ENCODE assay signal across 20 cellular contexts in genomic region chr18:13587477-13587876, GRCh38.
DNase-seq lines count a peak whose midpoint lies in the region; ATAC-seq, FAIRE-seq and TF ChIP-seq lines count a peak whose summit lies in the region.
"Had no signal": no experiment of that assay in that cellular context is flagged by ENCODE, and none has a peak within 500 bp of the region (broad histone marks: within the 10 kb centered on the region; RNA-seq: fewer than 3 reads in every experiment).

No MANE protein-coding gene starts in this region.

- intact Hi-C loops in activated B cell treated with CpG ODN at 0.5 μM for 24 hours (cut with micrococcal nuclease), result loop anchor here (1.0 kb wide), 1 partner anchor 8 kb away; no protein-coding TSS in a partner anchor
- intact Hi-C loops in posterior cingulate gyrus (cut with DNase I), result no loop called here

- POLR2A ChIA-PET in activated B cell treated with CpG ODN at 0.5 μM for 24 hours (lab: Charles Lee), result interaction anchor here (1.5 to 7.2 kb wide), 8 partner anchors 10 to 49 kb away, joined by 5 to 411 read pairs (median 52); no protein-coding TSS in a partner anchor

- H3K4me3 Mint-ChIP-seq in activated B cell treated with CpG ODN at 0.5 μM for 24 hours, result peak overlapping the region; percentile 50

- H3K9me3 Mint-ChIP-seq in activated naive CD4-positive, alpha-beta T cell treated with anti-CD3 and anti-CD28 coated beads, Interleukin-2, amount 50 U/mL, for 72 hours, result no peaks in the 10 kb centered on the region
- H3K9me3 Mint-ChIP-seq in activated B cell treated with CpG ODN at 0.5 μM for 24 hours, result no peaks in the 10 kb centered on the region

- TF ChIP-seq CTCF in activated B cell treated with CpG ODN at 0.5 μM for 24 hours (IDR thresholded peaks at IDR 0.05), result no peak

- H3K27me3 Mint-ChIP-seq in activated B cell treated with CpG ODN at 0.5 μM for 24 hours, result no peaks in the 10 kb centered on the region
- H3K27me3 Mint-ChIP-seq: progenitor cell of endocrine pancreas had no signal

- peak overlapping the region; percentile 15 to 47 for H3K27ac Mint-ChIP-seq in activated naive CD4-positive, alpha-beta T cell treated with anti-CD3 and anti-CD28 coated beads, Interleukin-2, amount 50 U/mL, for 72 hours
- peak overlapping the region; percentile 98 for H3K27ac Mint-ChIP-seq in activated B cell treated with CpG ODN at 0.5 μM for 24 hours
- H3K27ac Mint-ChIP-seq: progenitor cell of endocrine pancreas had no signal

- no peak for DNase-seq in activated naive CD4-positive, alpha-beta T cell treated with anti-CD3 and anti-CD28 coated beads, Interleukin-2, amount 50 U/mL, for 72 hours (ENCODE audit: low spot score in 2 of 2)
- DNase-seq in activated naive CD4-positive, alpha-beta T cell treated with anti-CD3 and anti-CD28 coated beads, Interleukin-2, amount 50 U/mL, for 16 hours, result no peak
- DNase-seq in activated B cell treated with CpG ODN at 0.5 μM for 24 hours, result no peak
- no peak for DNase-seq in caudate nucleus (lab: John Stamatoyannopoulos, UW)
- no peak for DNase-seq in urothelium cell line (ENCODE audit: low spot score)
- DNase-seq in posterior cingulate gyrus, result no peak
- DNase-seq in middle frontal gyrus (ENCODE audit: extremely low spot score, low spot score), result no peak
- DNase-seq: ACHN; activated naive CD4-positive, alpha-beta T cell; aorta; islet precursor cell; midbrain; NCI-H1417 treated with DMSO at 0.1 percent for 48 hours; NCI-H446 treated with DMSO at 0.1 percent for 48 hours; Peyer's patch; SIG-M5 had no signal

- peaks cover 5 to 22% of the 10 kb centered on the region in 2 donors for H3K36me3 Mint-ChIP-seq in activated naive CD4-positive, alpha-beta T cell treated with anti-CD3 and anti-CD28 coated beads, Interleukin-2, amount 50 U/mL, for 72 hours
- H3K36me3 Mint-ChIP-seq in activated B cell treated with CpG ODN at 0.5 μM for 24 hours (ENCODE audit: low read depth), result no peaks in the 10 kb centered on the region

- H3K27ac ChIP-seq in caudate nucleus (ENCODE audit: low read depth, low read length), result peak overlapping the region; percentile 67
- H3K27ac ChIP-seq: BLaER1, Peyer's patch had no signal

- peak; percentile 81 for FAIRE-seq in urothelium cell line (lab: Jason Lieb, UNC)
- FAIRE-seq: D721Med, endothelial cell of umbilical vein had no signal

- no peak for ATAC-seq in activated naive CD4-positive, alpha-beta T cell treated with anti-CD3 and anti-CD28 coated beads, Interleukin-2, amount 50 U/mL, for 72 hours
- ATAC-seq in activated B cell treated with CpG ODN at 0.5 μM for 24 hours (ENCODE audit: low read depth), result no peak

- CTCF ChIA-PET in activated B cell treated with CpG ODN at 0.5 μM for 24 hours (lab: Charles Lee), result interaction anchor here (1.4 to 3.6 kb wide), 4 partner anchors 24 to 42 kb away, joined by 4 to 32 read pairs (median 10); no protein-coding TSS in a partner anchor

- peaks cover 64% of the 10 kb centered on the region for H3K4me1 Mint-ChIP-seq in activated B cell treated with CpG ODN at 0.5 μM for 24 hours
